32 cellular contexts compared by ENCODE assay signal in genomic region chr18:28095041-28095440, GRCh38.
A peak's percentile ranks its signal among the peaks of the same experiment; 100 is the strongest.
DNase-seq lines count a peak whose midpoint lies in the region; ATAC-seq and TF ChIP-seq lines count a peak whose summit lies in the region.
"Had no signal": no experiment of that assay in that cellular context is flagged by ENCODE, and none has a peak within 500 bp of the region (broad histone marks: within the 10 kb centered on the region; RNA-seq: fewer than 3 reads in every experiment).

No MANE protein-coding gene starts in this region.

- DNase-seq in AG04449 (ENCODE audit: low read depth, low spot score): peak; percentile 28
- peak; percentile 34 for DNase-seq in HT1080 (ENCODE audit: low read depth)
- DNase-seq in amniotic epithelial cell (ENCODE audit: low read depth): peak; percentile 59
- DNase-seq in foreskin fibroblast: peak; percentile 32 to 52
- DNase-seq in Right ventricle myocardium superior: no peak
- no peak for DNase-seq in NCI-H69 (lab: John Stamatoyannopoulos, UW)
- DNase-seq: activated CD4-positive, alpha-beta memory T cell treated with anti-CD3 and anti-CD28 coated beads for 36 hours; activated CD4-positive, CD25-positive, alpha-beta regulatory T cell treated with anti-CD3 and anti-CD28 coated beads, Interleukin-2, amount 50 U/mL, for 72 hours; activated CD8-positive, alpha-beta memory T cell treated with anti-CD3 and anti-CD28 coated beads, Interleukin-2, amount 50 U/mL, for 4 hours; activated naive CD4-positive, alpha-beta T cell treated with anti-CD3 and anti-CD28 coated beads for 36 hours; amniotic stem cell; DMS53; endodermal cell; esophagus squamous epithelium; left ventricle myocardium superior; naive B cell; NCI-H1092; NCI-H187; NCI-H2171; NCI-H524 treated with DMSO at 0.1 percent for 48 hours; NK-92 treated with Interleukin-12 subunit alpha and Interleukin-12 subunit beta, amount 100 ng/mL, for 24 hours; psoas muscle; sigmoid colon; stimulated activated CD4-positive, alpha-beta T cell treated with anti-CD3 and anti-CD28 coated beads, Interleukin-15, amount 100 ng/mL, for 24 hours; stimulated activated naive CD4-positive, alpha-beta T cell treated with Interleukin-2 at 50 U/mL for 16 hours; testis had no signal

- TF ChIP-seq CTCF in AG04449 (IDR thresholded peaks at IDR 0.05; ENCODE audit: insufficient read depth, low read length, missing control alignments): no peak
- no peak for TF ChIP-seq CTCF in foreskin fibroblast (IDR thresholded peaks at IDR 0.05; ENCODE audit: low read depth, low read length)

- ATAC-seq in Right ventricle myocardium superior (ENCODE audit: poor library complexity) (no peak), HG02938 (IDR thresholded peaks at IDR 0.05; ENCODE audit: unreplicated experiment) (no peak), HG03280 (IDR thresholded peaks at IDR 0.05; ENCODE audit: unreplicated experiment) (no peak)
- ATAC-seq: left ventricle myocardium superior, Panc1, psoas muscle had no signal

- intact Hi-C loops in Right ventricle myocardium superior (cut with DNase I): no loop called here

- no peak overlapping the region for H3K4me3 ChIP-seq in AG04449 (ENCODE audit: low read depth, low read length)
- no peak overlapping the region for H3K4me3 ChIP-seq in foreskin fibroblast (ENCODE audit: low read depth in 1 of 2, low read length in 2 of 2)
- H3K4me3 ChIP-seq: BLaER1, esophagus squamous epithelium, psoas muscle, sigmoid colon, SJSA1, testis, vagina had no signal

- POLR2A ChIA-PET in AG04449 (lab: Yijun Ruan, JAX): no interaction called here

- CTCF ChIA-PET in AG04449 (lab: Yijun Ruan, JAX): no interaction called here

Comparison
In these comparisons a context has a peak if more than half of its experiments do, and no peak if none do; other contexts are left out.
1. DNase-seq: peak in AG04449 (single experiment), HT1080 (single experiment), amniotic epithelial cell (single experiment) and foreskin fibroblast (2 of 2); none in Right ventricle myocardium superior (single experiment) and NCI-H69 (single experiment).